Comparison of ENCODE assay signal across 20 cellular contexts in the genomic region with DNA sequence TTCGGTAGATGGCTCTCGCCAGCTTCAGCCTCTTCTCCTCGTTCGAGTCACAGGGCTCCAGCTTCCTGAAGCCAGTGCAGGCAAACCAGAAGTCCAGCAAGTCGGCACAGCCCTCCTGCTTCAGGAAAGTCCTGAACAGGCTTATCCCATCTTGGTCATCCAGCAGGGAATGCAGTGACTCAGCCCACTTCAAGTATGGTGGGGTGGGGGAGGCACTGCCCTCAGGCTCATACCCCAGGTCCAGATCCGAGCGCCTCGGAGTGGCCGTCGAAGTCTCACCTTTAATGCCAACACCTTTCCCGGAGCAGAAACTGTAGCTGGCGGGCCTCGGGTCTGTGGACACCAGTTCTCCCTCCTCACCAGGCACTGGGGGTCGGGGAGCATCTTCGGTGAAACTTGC. TPM values are rescaled to one million over a fixed set of nuclear protein-coding genes. Genes with fewer than 3 reads are reported as not detected.
DNase-seq lines count a peak whose midpoint lies in the region; ATAC-seq, FAIRE-seq and TF ChIP-seq lines count a peak whose summit lies in the region.
"Had no signal": no experiment of that assay in that cellular context is flagged by ENCODE, and none has a peak within 500 bp of the region (broad histone marks: within the 10 kb centered on the region; RNA-seq: fewer than 3 reads in every experiment).

No MANE protein-coding gene starts in this region.

- intact Hi-C loops in lower lobe of right lung (cut with DNase I): no loop called here
- intact Hi-C loops in lower leg skin (cut with DNase I; ENCODE audit: low total_unique reads): no loop called here

- DNase-seq in Daoy (ENCODE audit: low read depth) (peak; percentile 53), HTR-8/SVneo (ENCODE audit: insufficient read length, low spot score) (peak; percentile 54), lower lobe of right lung (no peak), SW480 (ENCODE audit: low spot score) (no peak), lower leg skin (ENCODE audit: low spot score in 2 of 2) (no peak)
- no peak for DNase-seq in central memory CD8-positive, alpha-beta T cell (ENCODE audit: low spot score in 2 of 2)
- DNase-seq in stimulated activated naive CD4-positive, alpha-beta T cell treated with Interleukin-2 at 50 U/mL for 16 hours (lab: John Stamatoyannopoulos, UW): no peak
- DNase-seq: activated T-cell treated with anti-CD3 and anti-CD28 coated beads, Interleukin-2, amount 50 U/mL, for 4 hours; effector CD4-positive, alpha-beta T cell; KBM-7; NCI-H187 treated with DMSO at 0.1 percent for 48 hours; NCI-H446; stimulated activated CD4-positive, alpha-beta T cell treated with anti-CD3 and anti-CD28 coated beads, Interleukin-2, amount 100 ng/mL, for 24 hours; uterus had no signal

- no peak for TF ChIP-seq POLR2A in lower leg skin (IDR thresholded peaks at IDR 0.05)

- H3K36me3 ChIP-seq in lower lobe of right lung: peaks cover 33% of the 10 kb centered on the region
- H3K36me3 ChIP-seq: uterus had no signal

- peaks cover 43% of the 10 kb centered on the region for H3K36me3 Mint-ChIP-seq in central memory CD8-positive, alpha-beta T cell (ENCODE audit: insufficient read depth)

- H3K4me3 ChIP-seq in lower lobe of right lung: no peak overlapping the region
- no peak overlapping the region for H3K4me3 ChIP-seq in lower leg skin (ENCODE audit: low read depth, poor library complexity, severe bottlenecking)
- H3K4me3 ChIP-seq: HAP-1, hepatocyte, uterus had no signal

- H3K27ac ChIP-seq in lower lobe of right lung: no peak overlapping the region
- H3K27ac ChIP-seq: hepatocyte, uterus had no signal

- peaks cover 16% of the 10 kb centered on the region for H3K4me1 ChIP-seq in lower lobe of right lung
- H3K4me1 ChIP-seq: HAP-1 had no signal

- peak overlapping the region; percentile 65 for H3K4me3 Mint-ChIP-seq in central memory CD8-positive, alpha-beta T cell
- H3K4me3 Mint-ChIP-seq: activated CD8-positive, alpha-beta T cell treated with anti-CD3 and anti-CD28 coated beads for 36 hours; activated naive CD8-positive, alpha-beta T cell; activated T-cell treated with anti-CD3 and anti-CD28 coated beads, Interleukin-2, amount 50 U/mL, for 4 hours had no signal

- H3K9me3 ChIP-seq in lower lobe of right lung: no peaks in the 10 kb centered on the region
- H3K9me3 ChIP-seq: HAP-1, uterus had no signal

- 86 to 92% methylated on average over 15 of the region's 15 CpGs for WGBS in lower leg skin, 2 donors

- peaks cover 64% of the 10 kb centered on the region for H3K4me1 Mint-ChIP-seq in central memory CD8-positive, alpha-beta T cell

- TF ChIP-seq CTCF in lower lobe of right lung (IDR thresholded peaks at IDR 0.05) (no peak), lower leg skin (IDR thresholded peaks at IDR 0.05) (no peak)

- H3K27me3 Mint-ChIP-seq in central memory CD8-positive, alpha-beta T cell: no peaks in the 10 kb centered on the region
- H3K27me3 Mint-ChIP-seq: activated CD8-positive, alpha-beta T cell treated with anti-CD3 and anti-CD28 coated beads for 36 hours; activated naive CD8-positive, alpha-beta T cell had no signal

- ATAC-seq in central memory CD8-positive, alpha-beta T cell (replicated peaks; ENCODE audit: extremely low read depth, poor library complexity, severe bottlenecking): no peak
- peak; percentile 56 to 66 for ATAC-seq in lower lobe of right lung
- no peak for ATAC-seq in GM19035 (IDR thresholded peaks at IDR 0.05; ENCODE audit: unreplicated experiment)
- ATAC-seq: sciatic nerve had no signal

- no peaks in the 10 kb centered on the region for H3K27me3 ChIP-seq in lower lobe of right lung (ENCODE audit: low read depth)
- H3K27me3 ChIP-seq: hepatocyte, uterus had no signal

- H3K27ac Mint-ChIP-seq in central memory CD8-positive, alpha-beta T cell (ENCODE audit: low read depth): no peak overlapping the region
- H3K27ac Mint-ChIP-seq: activated CD8-positive, alpha-beta T cell treated with anti-CD3 and anti-CD28 coated beads for 36 hours; activated naive CD8-positive, alpha-beta T cell had no signal

- peak; percentile 54 for FAIRE-seq in HTR-8/SVneo (lab: Jason Lieb, UNC)

- no peaks in the 10 kb centered on the region for H3K9me3 Mint-ChIP-seq in central memory CD8-positive, alpha-beta T cell
- H3K9me3 Mint-ChIP-seq: activated CD8-positive, alpha-beta T cell treated with anti-CD3 and anti-CD28 coated beads for 36 hours; activated T-cell treated with anti-CD3 and anti-CD28 coated beads, Interleukin-2, amount 50 U/mL, for 4 hours had no signal

RNA-seq across cellular contexts. Expression of a gene that starts 5.9 kb away (rescaled TPM):
- total RNA-seq in Daoy (2014; rRNA removed; shearing (Covaris generic)): 18.1 and 19.3 TPM in 2 replicates
- total RNA-seq in lower lobe of right lung (22.4 TPM), lower leg skin (10 to 100 TPM; 37.9 to 45.7 (median 40.6) TPM)

RNA-seq across cellular contexts. Expression of a gene that starts 23.8 kb away (rescaled TPM):
- total RNA-seq in Daoy (2014; rRNA removed; shearing (Covaris generic)): 128 and 141 TPM in 2 replicates
- total RNA-seq in lower lobe of right lung (43.4 TPM), lower leg skin (10 to 100 TPM; 55.1 to 70.8 (median 61.6) TPM)

RNA-seq across cellular contexts. Expression of a gene that starts 35.2 kb away (rescaled TPM):
- total RNA-seq in Daoy (2014; rRNA removed; shearing (Covaris generic)): 12.1 and 22.1 TPM in 2 replicates
- 55.8 TPM for total RNA-seq in lower lobe of right lung
- 10 to 100 TPM; 13.8 to 30.0 (median 19.4) TPM for total RNA-seq in lower leg skin

RNA-seq across cellular contexts. Expression of a gene that starts 50.4 kb away (rescaled TPM):
- 35.6 and 39.9 TPM in 2 replicates for total RNA-seq in Daoy (2014; rRNA removed; shearing (Covaris generic))
- total RNA-seq in lower lobe of right lung (42.3 TPM), lower leg skin (10 to 100 TPM; 15.4 to 29.8 (median 19.5) TPM)

RNA-seq across cellular contexts. Expression of a gene that starts 55.1 kb away (rescaled TPM):
- total RNA-seq in Daoy (2014; rRNA removed; shearing (Covaris generic)): 1.3 and 4.2 TPM in 2 replicates
- 10.1 TPM for total RNA-seq in lower lobe of right lung
- total RNA-seq in lower leg skin: 10 to 100 TPM; 14.0 to 21.0 (median 18.8) TPM

Comparison
In these comparisons a context has a peak if more than half of its experiments do, and no peak if none do; other contexts are left out.
1. DNase-seq: peak in Daoy (single experiment) and HTR-8/SVneo (single experiment); none in central memory CD8-positive, alpha-beta T cell (0 of 2), lower lobe of right lung (single experiment), stimulated activated naive CD4-positive, alpha-beta T cell treated with Interleukin-2 at 50 U/mL for 16 hours (single experiment), SW480 (single experiment) and lower leg skin (0 of 2).
2. ATAC-seq: peak in lower lobe of right lung (2 of 2); none in central memory CD8-positive, alpha-beta T cell (single experiment) and GM19035 (single experiment).